12 cellular contexts compared by ENCODE assay signal in genomic region chr21:36994501-36995189, GRCh38. TPM values are rescaled to one million over a fixed set of nuclear protein-coding genes. Genes with fewer than 3 reads are reported as not detected.
A peak's percentile ranks its signal among the peaks of the same experiment; 100 is the strongest.
DNase-seq lines count a peak whose midpoint lies in the region; ATAC-seq, FAIRE-seq and TF ChIP-seq lines count a peak whose summit lies in the region.
"Had no signal": no experiment of that assay in that cellular context is flagged by ENCODE, and none has a peak within 500 bp of the region (broad histone marks: within the 10 kb centered on the region; RNA-seq: fewer than 3 reads in every experiment).

No MANE protein-coding gene starts in this region.

- H3K4me3 ChIP-seq in GM12864 (ENCODE audit: low read depth, low read length) (peak overlapping the region; percentile 4), epithelial cell of esophagus (ENCODE audit: low read length) (peak overlapping the region; percentile 21), retinal pigment epithelial cell (ENCODE audit: low read length) (peak overlapping the region; percentile 33)
- H3K4me3 ChIP-seq: gastrocnemius medialis had no signal

- no peak for FAIRE-seq in urothelium cell line (lab: Jason Lieb, UNC)

- POLR2A ChIA-PET in activated CD4-positive, alpha-beta T cell treated with anti-CD3 and anti-CD28 coated beads, Interleukin-2, amount 10 ng/mL, durations not matched to agents 7 days and 5 days (lab: Charles Lee) = no interaction called here

- H3K27me3 Mint-ChIP-seq in activated CD4-positive, alpha-beta T cell treated with anti-CD3 and anti-CD28 coated beads, Interleukin-2, amount 10 ng/mL, durations not matched to agents 7 days and 5 days = peaks cover 3% of the 10 kb centered on the region

- H3K4me1 Mint-ChIP-seq in activated CD4-positive, alpha-beta T cell treated with anti-CD3 and anti-CD28 coated beads, Interleukin-2, amount 10 ng/mL, durations not matched to agents 7 days and 5 days = peaks cover 13% of the 10 kb centered on the region

- no peak overlapping the region for H3K4me3 Mint-ChIP-seq in activated CD4-positive, alpha-beta T cell treated with anti-CD3 and anti-CD28 coated beads, Interleukin-2, amount 10 ng/mL, durations not matched to agents 7 days and 5 days

- no peak overlapping the region for H3K27ac Mint-ChIP-seq in activated CD4-positive, alpha-beta T cell treated with anti-CD3 and anti-CD28 coated beads, Interleukin-2, amount 10 ng/mL, durations not matched to agents 7 days and 5 days

- CTCF ChIA-PET in activated CD4-positive, alpha-beta T cell treated with anti-CD3 and anti-CD28 coated beads, Interleukin-2, amount 10 ng/mL, durations not matched to agents 7 days and 5 days (lab: Charles Lee) = no interaction called here

- no peaks in the 10 kb centered on the region for H3K36me3 Mint-ChIP-seq in activated CD4-positive, alpha-beta T cell treated with anti-CD3 and anti-CD28 coated beads, Interleukin-2, amount 10 ng/mL, durations not matched to agents 7 days and 5 days (ENCODE audit: low read depth)
- H3K36me3 Mint-ChIP-seq: naive thymus-derived CD4-positive, alpha-beta T cell had no signal

- H3K9me3 Mint-ChIP-seq in activated CD4-positive, alpha-beta T cell treated with anti-CD3 and anti-CD28 coated beads, Interleukin-2, amount 10 ng/mL, durations not matched to agents 7 days and 5 days = no peaks in the 10 kb centered on the region

- TF ChIP-seq CTCF in GM12864 (IDR thresholded peaks at IDR 0.05; ENCODE audit: low read depth, low read length, missing control alignments) (peak; percentile 16), epithelial cell of esophagus (IDR thresholded peaks at IDR 0.05; ENCODE audit: insufficient read depth, low read depth, low read length, missing control alignments) (no peak), retinal pigment epithelial cell (conservative IDR thresholded peaks at IDR 0.05; ENCODE audit: low read depth, low read length) (peak; percentile 22)

- ATAC-seq in HG03108 (IDR thresholded peaks at IDR 0.05; ENCODE audit: unreplicated experiment) = no peak
- ATAC-seq in HG03469 (IDR thresholded peaks at IDR 0.05; ENCODE audit: unreplicated experiment) = no peak
- no peak for ATAC-seq in HG02885 (IDR thresholded peaks at IDR 0.05; ENCODE audit: poor library complexity, unreplicated experiment)
- ATAC-seq: gastrocnemius medialis; naive thymus-derived CD4-positive, alpha-beta T cell had no signal

- DNase-seq in GM12864 (ENCODE audit: low read depth) (no peak), epithelial cell of esophagus (ENCODE audit: low read depth) (peak; percentile 36), retinal pigment epithelial cell (ENCODE audit: low read depth) (no peak), urothelium cell line (ENCODE audit: low spot score) (no peak)
- DNase-seq in activated CD4-positive, alpha-beta T cell treated with anti-CD3 and anti-CD28 coated beads, Interleukin-2, amount 10 ng/mL, durations not matched to agents 7 days and 5 days = peak; percentile 51
- DNase-seq: gastrocnemius medialis, NCI-H510A had no signal

RNA-seq across cellular contexts. Expression of gene RIPPLY3, which starts 11.9 kb away (rescaled TPM):
- total RNA-seq in activated CD4-positive, alpha-beta T cell treated with anti-CD3 and anti-CD28 coated beads, Interleukin-2, amount 10 ng/mL, durations not matched to agents 7 days and 5 days = under 1 TPM in 1 of 2 experiments, not detected in 1; 0.17 TPM
- total RNA-seq: gastrocnemius medialis; naive thymus-derived CD4-positive, alpha-beta T cell; T-helper 1 cell treated with Interleukin-12 subunit alpha and Interleukin-12 subunit beta and Interleukin-4 antibody, amounts not matched to agents 30 ng/mL and 1 ng/mL, for 36 hours had no signal

RNA-seq across cellular contexts. Expression of gene HLCS, which starts 28.2 kb away (rescaled TPM):
- total RNA-seq in activated CD4-positive, alpha-beta T cell treated with anti-CD3 and anti-CD28 coated beads, Interleukin-2, amount 10 ng/mL, durations not matched to agents 7 days and 5 days = 10 to 100 TPM; 15.8 to 15.9 TPM

Comparison
In these comparisons a context has a peak if more than half of its experiments do, and no peak if none do; other contexts are left out.
1. DNase-seq: peak in activated CD4-positive, alpha-beta T cell treated with anti-CD3 and anti-CD28 coated beads, Interleukin-2, amount 10 ng/mL, durations not matched to agents 7 days and 5 days (single experiment) and epithelial cell of esophagus (single experiment); none in GM12864 (single experiment), retinal pigment epithelial cell (single experiment) and urothelium cell line (single experiment).
2. Peak in every context shown above with its lines, with median percentiles within 50 percentile points of each other: H3K4me3 ChIP-seq.